In genomic region chr12:112239881-112240280, GRCh38 we compare ENCODE assay signal across 20 cellular contexts.
"Had no signal": no experiment of that assay in that cellular context is flagged by ENCODE, and none has a peak within 500 bp of the region (broad histone marks: within the 10 kb centered on the region; RNA-seq: fewer than 3 reads in every experiment).

No MANE protein-coding gene starts in this region.

- H3K9me3 Mint-ChIP-seq: activated CD4-positive, alpha-beta T cell treated with anti-CD3 and anti-CD28 coated beads, Interleukin-2, amount 10 ng/mL, durations not matched to agents 7 days and 5 days; activated naive CD4-positive, alpha-beta T cell treated with anti-CD3 and anti-CD28 coated beads, Interleukin-2, amount 50 U/mL, for 24 hours; activated T-cell treated with anti-CD3 and anti-CD28 coated beads, Interleukin-2, amount 50 U/mL, for 72 hours; T-cell had no signal

- H3K9me3 ChIP-seq: tibial nerve, uterus had no signal

- DNase-seq: activated CD4-positive, alpha-beta T cell treated with anti-CD3 and anti-CD28 coated beads, Interleukin-2, amount 10 ng/mL, durations not matched to agents 7 days and 5 days; activated CD8-positive, alpha-beta memory T cell treated with anti-CD3 and anti-CD28 coated beads, Interleukin-2, amount 50 U/mL, for 48 hours; activated CD8-positive, alpha-beta T cell treated with anti-CD3 and anti-CD28 coated beads, Interleukin-2, amount 10 ng/mL, durations not matched to agents 7 days and 5 days; activated gamma-delta T cell; activated T-cell treated with anti-CD3 and anti-CD28 coated beads, Interleukin-2, amount 50 U/mL, for 72 hours; dermis blood vessel endothelial cell; effector memory CD4-positive, alpha-beta T cell; foreskin keratinocyte; left cardiac atrium; midbrain; right cardiac atrium; stimulated activated CD4-positive, alpha-beta T cell treated with anti-CD3 and anti-CD28 coated beads, Interleukin-2, amount 100 ng/mL, for 24 hours; stimulated activated naive CD8-positive, alpha-beta T cell treated with anti-CD3 and anti-CD28 coated beads, Interleukin-15, Interleukin-2, amounts not matched to agents 100 U/mL and 50 U/mL, for 24 hours; substantia nigra; T-cell; T1000; uterus had no signal

- H3K4me1 Mint-ChIP-seq: activated CD4-positive, alpha-beta T cell treated with anti-CD3 and anti-CD28 coated beads, Interleukin-2, amount 10 ng/mL, durations not matched to agents 7 days and 5 days; activated naive CD4-positive, alpha-beta T cell treated with anti-CD3 and anti-CD28 coated beads, Interleukin-2, amount 50 U/mL, for 24 hours; T-cell had no signal

- H3K27me3 Mint-ChIP-seq: activated CD4-positive, alpha-beta T cell treated with anti-CD3 and anti-CD28 coated beads, Interleukin-2, amount 10 ng/mL, durations not matched to agents 7 days and 5 days; activated naive CD4-positive, alpha-beta T cell treated with anti-CD3 and anti-CD28 coated beads, Interleukin-2, amount 50 U/mL, for 24 hours; T-cell had no signal

- ATAC-seq: activated CD4-positive, CD25-positive, alpha-beta regulatory T cell treated with anti-CD3 and anti-CD28 coated beads, Interleukin-2, amount 50 U/mL, for 24 hours; activated CD8-positive, alpha-beta T cell treated with anti-CD3 and anti-CD28 coated beads, Interleukin-2, amount 10 ng/mL, durations not matched to agents 7 days and 5 days; activated T-cell treated with anti-CD3 and anti-CD28 coated beads, Interleukin-2, amount 50 U/mL, for 72 hours; foreskin keratinocyte; left cardiac atrium; right cardiac atrium; stimulated activated naive CD8-positive, alpha-beta T cell treated with anti-CD3 and anti-CD28 coated beads, Interleukin-15, Interleukin-2, amounts not matched to agents 100 U/mL and 50 U/mL, for 24 hours; T-cell had no signal

- H3K27ac Mint-ChIP-seq: activated CD4-positive, alpha-beta T cell treated with anti-CD3 and anti-CD28 coated beads, Interleukin-2, amount 10 ng/mL, durations not matched to agents 7 days and 5 days; activated CD8-positive, alpha-beta T cell treated with anti-CD3 and anti-CD28 coated beads, Interleukin-2, amount 10 ng/mL, durations not matched to agents 7 days and 5 days; activated naive CD4-positive, alpha-beta T cell treated with anti-CD3 and anti-CD28 coated beads, Interleukin-2, amount 50 U/mL, for 24 hours; activated T-cell treated with anti-CD3 and anti-CD28 coated beads, Interleukin-2, amount 50 U/mL, for 72 hours; T-cell had no signal

- H3K4me3 Mint-ChIP-seq: activated CD4-positive, alpha-beta T cell treated with anti-CD3 and anti-CD28 coated beads, Interleukin-2, amount 10 ng/mL, durations not matched to agents 7 days and 5 days; activated CD8-positive, alpha-beta T cell treated with anti-CD3 and anti-CD28 coated beads, Interleukin-2, amount 10 ng/mL, durations not matched to agents 7 days and 5 days; activated naive CD4-positive, alpha-beta T cell treated with anti-CD3 and anti-CD28 coated beads, Interleukin-2, amount 50 U/mL, for 24 hours; activated T-cell treated with anti-CD3 and anti-CD28 coated beads, Interleukin-2, amount 50 U/mL, for 72 hours; T-cell had no signal
